16 cellular contexts compared by ENCODE assay signal in the genomic region with DNA sequence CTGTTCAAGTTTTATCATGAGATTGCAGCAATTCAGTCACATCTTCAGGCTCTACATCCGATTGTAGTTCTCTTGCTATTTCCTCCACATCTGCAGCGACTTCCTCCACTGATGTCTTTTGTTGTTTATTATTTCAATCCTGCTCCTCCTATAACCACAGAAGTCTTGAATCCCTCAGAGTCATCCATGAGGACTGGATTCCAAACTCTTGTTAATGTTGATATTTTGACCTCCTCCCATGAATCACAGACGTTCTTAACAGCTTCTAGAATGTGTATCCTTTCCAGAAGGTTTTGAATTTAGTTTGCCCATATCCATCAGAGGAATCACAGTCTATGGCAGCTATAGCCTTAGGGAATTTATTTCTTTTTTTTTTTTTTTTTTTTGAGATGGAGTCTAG. TPM values are rescaled to one million over a fixed set of nuclear protein-coding genes. Genes with fewer than 3 reads are reported as not detected.
DNase-seq lines count a peak whose midpoint lies in the region; ATAC-seq and FAIRE-seq lines count a peak whose summit lies in the region.
"Had no signal": no experiment of that assay in that cellular context is flagged by ENCODE, and none has a peak within 500 bp of the region (broad histone marks: within the 10 kb centered on the region; RNA-seq: fewer than 3 reads in every experiment).

No MANE protein-coding gene starts in this region.

- no peak for ATAC-seq in CD4-positive, CD25-positive, alpha-beta regulatory T cell (ENCODE audit: low read depth in 2 of 2)
- ATAC-seq in activated naive CD8-positive, alpha-beta T cell treated with anti-CD3 and anti-CD28 coated beads, Interleukin-2, amount 10 ng/mL, durations not matched to agents 7 days and 5 days (ENCODE audit: low read depth), result no peak
- ATAC-seq in HG03175 (IDR thresholded peaks at IDR 0.05; ENCODE audit: unreplicated experiment) (no peak), HG03469 (IDR thresholded peaks at IDR 0.05; ENCODE audit: unreplicated experiment) (no peak)
- ATAC-seq: left colon had no signal

- H3K4me1 ChIP-seq in CD4-positive, CD25-positive, alpha-beta regulatory T cell (ENCODE audit: control insufficient read depth, insufficient read depth, low read length, poor library complexity, severe bottlenecking), result peaks cover 52% of the 10 kb centered on the region
- H3K4me1 ChIP-seq in GM23248 (ENCODE audit: insufficient read depth), result peaks cover 54% of the 10 kb centered on the region

- H3K9me3 Mint-ChIP-seq in CD4-positive, CD25-positive, alpha-beta regulatory T cell, result no peaks in the 10 kb centered on the region
- no peaks in the 10 kb centered on the region for H3K9me3 Mint-ChIP-seq in activated naive CD8-positive, alpha-beta T cell treated with anti-CD3 and anti-CD28 coated beads, Interleukin-2, amount 10 ng/mL, durations not matched to agents 7 days and 5 days
- H3K9me3 Mint-ChIP-seq: nephron progenitor cell had no signal

- peak in 1 of 3 donors; percentile 21 for DNase-seq in CD4-positive, CD25-positive, alpha-beta regulatory T cell
- DNase-seq in GM23248 (peak; percentile 83), iris pigment epithelial cell (ENCODE audit: low read depth) (peak; percentile 54), HTR-8/SVneo (ENCODE audit: insufficient read length, low spot score) (no peak)
- DNase-seq in activated naive CD8-positive, alpha-beta T cell treated with anti-CD3 and anti-CD28 coated beads, Interleukin-2, amount 10 ng/mL, durations not matched to agents 7 days and 5 days, result no peak
- DNase-seq: anterior cingulate cortex, Caco-2, head of caudate nucleus, left colon, NCI-H526, nephron progenitor cell, T-helper 9 cell had no signal

- no peak for FAIRE-seq in HTR-8/SVneo (lab: Jason Lieb, UNC)

- peak overlapping the region; percentile 32 to 96 (median 80) for H3K27ac Mint-ChIP-seq in CD4-positive, CD25-positive, alpha-beta regulatory T cell
- H3K27ac Mint-ChIP-seq in activated naive CD8-positive, alpha-beta T cell treated with anti-CD3 and anti-CD28 coated beads, Interleukin-2, amount 10 ng/mL, durations not matched to agents 7 days and 5 days, result peak overlapping the region; percentile 37
- H3K27ac Mint-ChIP-seq: nephron progenitor cell had no signal

- peaks cover 89% of the 10 kb centered on the region for H3K79me2 ChIP-seq in GM23248 (ENCODE audit: insufficient read depth)

- peak overlapping the region; percentile 33 for H3K27ac ChIP-seq in CD4-positive, CD25-positive, alpha-beta regulatory T cell (ENCODE audit: insufficient read depth, low read length, poor library complexity, severe bottlenecking)
- peak overlapping the region; percentile 80 for H3K27ac ChIP-seq in GM23248
- H3K27ac ChIP-seq: skin epidermis, suprapubic skin had no signal

- H3K9ac ChIP-seq in GM23248, result no peak overlapping the region

- peaks cover 27% of the 10 kb centered on the region; the same call in 1 of the 2 replicates for H4K20me1 ChIP-seq in GM23248 (ENCODE audit: insufficient read depth)

- WGBS in GM23248 (ENCODE audit: low coverage in 1 of 2, low lambda C conversion rate in 2 of 2, missing lambda C conversion rate in 2 of 2), 2 experiments, result 5 to 13% methylated on average over 3 of the region's 3 CpGs

- H3K9me2 ChIP-seq in GM23248 (ENCODE audit: insufficient read depth), result no peaks in the 10 kb centered on the region

- peaks cover 29% of the 10 kb centered on the region for H3K36me3 Mint-ChIP-seq in CD4-positive, CD25-positive, alpha-beta regulatory T cell
- peaks cover 12% of the 10 kb centered on the region for H3K36me3 Mint-ChIP-seq in activated naive CD8-positive, alpha-beta T cell treated with anti-CD3 and anti-CD28 coated beads, Interleukin-2, amount 10 ng/mL, durations not matched to agents 7 days and 5 days

- POLR2A ChIA-PET in activated naive CD8-positive, alpha-beta T cell treated with anti-CD3 and anti-CD28 coated beads, Interleukin-2, amount 10 ng/mL, durations not matched to agents 7 days and 5 days (lab: Charles Lee), result no interaction called here

- H3K9me3 ChIP-seq in CD4-positive, CD25-positive, alpha-beta regulatory T cell (ENCODE audit: control insufficient read depth in 2 of 2, low read length in 2 of 2), result no peaks in the 10 kb centered on the region
- no peaks in the 10 kb centered on the region for H3K9me3 ChIP-seq in GM23248 (ENCODE audit: low read depth)
- H3K9me3 ChIP-seq: Caco-2, suprapubic skin had no signal

- H3K4me3 Mint-ChIP-seq in CD4-positive, CD25-positive, alpha-beta regulatory T cell, result peak overlapping the region; percentile 51 to 91 (median 75)
- no peak overlapping the region for H3K4me3 Mint-ChIP-seq in activated naive CD8-positive, alpha-beta T cell treated with anti-CD3 and anti-CD28 coated beads, Interleukin-2, amount 10 ng/mL, durations not matched to agents 7 days and 5 days
- H3K4me3 Mint-ChIP-seq: nephron progenitor cell had no signal

- H3K4me3 ChIP-seq in CD4-positive, CD25-positive, alpha-beta regulatory T cell (ENCODE audit: low read depth, low read length), result no peak overlapping the region
- peak overlapping the region; percentile 9; the same call in 1 of the 2 replicates for H3K4me3 ChIP-seq in GM23248
- H3K4me3 ChIP-seq: skin epidermis, suprapubic skin had no signal

- in situ Hi-C loops in GM23248 (cut with MboI), result no loop called here

- peaks cover 42% of the 10 kb centered on the region for H3F3A ChIP-seq in GM23248 (ENCODE audit: insufficient read depth)

- H3K27me3 ChIP-seq in CD4-positive, CD25-positive, alpha-beta regulatory T cell (ENCODE audit: control insufficient read depth, insufficient read depth, low read length), result no peaks in the 10 kb centered on the region
- no peaks in the 10 kb centered on the region for H3K27me3 ChIP-seq in GM23248 (replicated peaks; ENCODE audit: insufficient read depth)
- H3K27me3 ChIP-seq: suprapubic skin had no signal

- H3K4me2 ChIP-seq in GM23248 (ENCODE audit: unreplicated experiment), result peak overlapping the region; percentile 26

- H3K4me1 Mint-ChIP-seq in CD4-positive, CD25-positive, alpha-beta regulatory T cell, result peaks cover 40 to 88% (median 69%) of the 10 kb centered on the region in 4 donors
- peaks cover 46% of the 10 kb centered on the region for H3K4me1 Mint-ChIP-seq in activated naive CD8-positive, alpha-beta T cell treated with anti-CD3 and anti-CD28 coated beads, Interleukin-2, amount 10 ng/mL, durations not matched to agents 7 days and 5 days

- H3K27me3 Mint-ChIP-seq in CD4-positive, CD25-positive, alpha-beta regulatory T cell, result no peaks in the 10 kb centered on the region
- no peaks in the 10 kb centered on the region for H3K27me3 Mint-ChIP-seq in activated naive CD8-positive, alpha-beta T cell treated with anti-CD3 and anti-CD28 coated beads, Interleukin-2, amount 10 ng/mL, durations not matched to agents 7 days and 5 days

- peaks cover 9% of the 10 kb centered on the region for H3K36me3 ChIP-seq in CD4-positive, CD25-positive, alpha-beta regulatory T cell (ENCODE audit: control insufficient read depth, insufficient read depth, low read length)
- H3K36me3 ChIP-seq in GM23248 (ENCODE audit: low read depth), result no peaks in the 10 kb centered on the region

- no peak overlapping the region for H2AFZ ChIP-seq in GM23248

RNA-seq across cellular contexts. Expression of gene FBXO38, which starts 3.6 kb away (rescaled TPM):
- total RNA-seq in CD4-positive, CD25-positive, alpha-beta regulatory T cell, result 54.6 TPM
- polyA plus RNA-seq in CD4-positive, CD25-positive, alpha-beta regulatory T cell, result 10 to 100 TPM; 16.0 to 31.4 (median 19.8) TPM
- 42.9 and 55.3 TPM in 2 replicates for total RNA-seq in GM23248 (2014; rRNA removed; shearing (Covaris generic))
- 16.7 and 17.1 TPM in 2 replicates for polyA plus RNA-seq in GM23248 (2016; fragmentation: Nextera tagmentation; extraction: Ambion mirVana)
- 10 to 100 TPM; 60.5 to 65.8 TPM for total RNA-seq in activated naive CD8-positive, alpha-beta T cell treated with anti-CD3 and anti-CD28 coated beads, Interleukin-2, amount 10 ng/mL, durations not matched to agents 7 days and 5 days

RNA-seq across cellular contexts. Expression of gene SPINK9, which starts 52.0 kb away (rescaled TPM):
- not detected for total RNA-seq in CD4-positive, CD25-positive, alpha-beta regulatory T cell
- not detected for polyA plus RNA-seq in CD4-positive, CD25-positive, alpha-beta regulatory T cell
- not detected in 2 replicates for total RNA-seq in GM23248 (2014; rRNA removed; shearing (Covaris generic))
- polyA plus RNA-seq in GM23248 (2016; fragmentation: Nextera tagmentation; extraction: Ambion mirVana), result not detected in 2 replicates
- not detected for total RNA-seq in activated naive CD8-positive, alpha-beta T cell treated with anti-CD3 and anti-CD28 coated beads, Interleukin-2, amount 10 ng/mL, durations not matched to agents 7 days and 5 days
- total RNA-seq: Caco-2, left colon, suprapubic skin had no signal

Comparison
In these comparisons a context has a peak if more than half of its experiments do, and no peak if none do; other contexts are left out.
1. DNase-seq: peak in GM23248 (single experiment) and iris pigment epithelial cell (single experiment); none in activated naive CD8-positive, alpha-beta T cell treated with anti-CD3 and anti-CD28 coated beads, Interleukin-2, amount 10 ng/mL, durations not matched to agents 7 days and 5 days (single experiment) and HTR-8/SVneo (single experiment).